In genomic region chr7:94687810-94688209, GRCh38 we compare ENCODE assay signal across 14 cellular contexts. TPM values are rescaled to one million over a fixed set of nuclear protein-coding genes. Genes with fewer than 3 reads are reported as not detected.
DNase-seq lines count a peak whose midpoint lies in the region; TF ChIP-seq lines count a peak whose summit lies in the region.
"Had no signal": no experiment of that assay in that cellular context is flagged by ENCODE, and none has a peak within 500 bp of the region (broad histone marks: within the 10 kb centered on the region; RNA-seq: fewer than 3 reads in every experiment).

No MANE protein-coding gene starts in this region.

- H3K27me3 Mint-ChIP-seq in activated naive CD4-positive, alpha-beta T cell treated with anti-CD3 and anti-CD28 coated beads, Interleukin-2, amount 10 ng/mL, durations not matched to agents 7 days and 5 days: no peaks in the 10 kb centered on the region

- no peaks in the 10 kb centered on the region for H3K9me3 Mint-ChIP-seq in activated naive CD4-positive, alpha-beta T cell treated with anti-CD3 and anti-CD28 coated beads, Interleukin-2, amount 10 ng/mL, durations not matched to agents 7 days and 5 days

- no peaks in the 10 kb centered on the region for H3K4me1 ChIP-seq in mesendoderm (ENCODE audit: control insufficient read depth, low read depth, low read length)
- H3K4me1 ChIP-seq in Karpas-422 (ENCODE audit: low read length): no peaks in the 10 kb centered on the region

- no peaks in the 10 kb centered on the region for H3K4me1 Mint-ChIP-seq in activated naive CD4-positive, alpha-beta T cell treated with anti-CD3 and anti-CD28 coated beads, Interleukin-2, amount 10 ng/mL, durations not matched to agents 7 days and 5 days
- H3K4me1 Mint-ChIP-seq: CD8-positive, alpha-beta memory T cell had no signal

- H3K9me3 ChIP-seq in Karpas-422 (ENCODE audit: low read length): no peaks in the 10 kb centered on the region

- H3K4me2 ChIP-seq in mesendoderm (ENCODE audit: low read length) (no peak overlapping the region), Karpas-422 (ENCODE audit: low read depth, low read length, poor library complexity, severe bottlenecking) (no peak overlapping the region)

- H4K5ac ChIP-seq in mesendoderm (ENCODE audit: low read length): no peak overlapping the region

- H3K56ac ChIP-seq in mesendoderm (ENCODE audit: low read length): no peak overlapping the region

- no peaks in the 10 kb centered on the region for H3K9me2 ChIP-seq in Karpas-422 (replicated peaks; ENCODE audit: insufficient read depth, low read length)

- no peak overlapping the region for H2AFZ ChIP-seq in Karpas-422 (ENCODE audit: low read length)

- H2BK120ac ChIP-seq in mesendoderm (ENCODE audit: low read depth, low read length): no peak overlapping the region

- H3K4me3 ChIP-seq in choroid plexus epithelial cell (ENCODE audit: low read depth, low read length) (no peak overlapping the region), mesendoderm (ENCODE audit: low read length) (no peak overlapping the region), Karpas-422 (ENCODE audit: low read length) (no peak overlapping the region)

- no peak overlapping the region for H3K9ac ChIP-seq in mesendoderm (ENCODE audit: low read length)
- no peak overlapping the region for H3K9ac ChIP-seq in Karpas-422 (ENCODE audit: low read length)

- H3K79me2 ChIP-seq in mesendoderm (ENCODE audit: control insufficient read depth, insufficient read depth, low read length): no peaks in the 10 kb centered on the region
- no peaks in the 10 kb centered on the region for H3K79me2 ChIP-seq in Karpas-422 (ENCODE audit: low read length)

- no peak overlapping the region for H4K8ac ChIP-seq in mesendoderm (ENCODE audit: low read depth, low read length)

- H2BK15ac ChIP-seq in mesendoderm (replicated peaks; ENCODE audit: low read depth): no peak overlapping the region

- no peaks in the 10 kb centered on the region for H3K36me3 Mint-ChIP-seq in activated naive CD4-positive, alpha-beta T cell treated with anti-CD3 and anti-CD28 coated beads, Interleukin-2, amount 10 ng/mL, durations not matched to agents 7 days and 5 days

- no peak overlapping the region for H2AK5ac ChIP-seq in mesendoderm (ENCODE audit: low read length)

- no peak for TF ChIP-seq CTCF in choroid plexus epithelial cell (conservative IDR thresholded peaks at IDR 0.05; ENCODE audit: low read depth, low read length)

- H3K4ac ChIP-seq in mesendoderm (ENCODE audit: low read depth, low read length): no peak overlapping the region

- H3K27ac Mint-ChIP-seq in activated naive CD4-positive, alpha-beta T cell treated with anti-CD3 and anti-CD28 coated beads, Interleukin-2, amount 10 ng/mL, durations not matched to agents 7 days and 5 days: no peak overlapping the region
- H3K27ac Mint-ChIP-seq: CD8-positive, alpha-beta memory T cell had no signal

- no peaks in the 10 kb centered on the region for H3K36me3 ChIP-seq in mesendoderm (ENCODE audit: control insufficient read depth, insufficient read depth, low read length)
- no peaks in the 10 kb centered on the region for H3K36me3 ChIP-seq in Karpas-422 (ENCODE audit: insufficient read depth, low read length)

- no peaks in the 10 kb centered on the region for H3K79me1 ChIP-seq in mesendoderm (ENCODE audit: low read length)

- H3K4me3 Mint-ChIP-seq in activated naive CD4-positive, alpha-beta T cell treated with anti-CD3 and anti-CD28 coated beads, Interleukin-2, amount 10 ng/mL, durations not matched to agents 7 days and 5 days: no peak overlapping the region
- H3K4me3 Mint-ChIP-seq: CD8-positive, alpha-beta memory T cell had no signal

- H3K27me3 ChIP-seq in mesendoderm (ENCODE audit: insufficient read depth, low read length, poor library complexity) (no peaks in the 10 kb centered on the region), Karpas-422 (ENCODE audit: low read length) (no peaks in the 10 kb centered on the region)

- H3K23ac ChIP-seq in mesendoderm (ENCODE audit: low read length): no peak overlapping the region

- H4K20me1 ChIP-seq in Karpas-422 (ENCODE audit: insufficient read depth, low read depth, low read length): no peaks in the 10 kb centered on the region

- no CpG with 5 or more reads among the region's 2 CpGs for WGBS in mesendoderm (ENCODE audit: extremely low coverage, insufficient coverage, low lambda C conversion rate)

- H2BK5ac ChIP-seq in mesendoderm (ENCODE audit: low read length): no peak overlapping the region

- H3K27ac ChIP-seq in mesendoderm (ENCODE audit: low read depth, low read length) (no peak overlapping the region), Karpas-422 (ENCODE audit: low read length) (no peak overlapping the region)

- DNase-seq in NCI-H226: peak; percentile 73
- DNase-seq in choroid plexus epithelial cell (ENCODE audit: low read depth): peak; percentile 60
- peak; percentile 19 for DNase-seq in mesendoderm
- no peak for DNase-seq in Karpas-422
- no peak for DNase-seq in activated naive CD4-positive, alpha-beta T cell treated with anti-CD3 and anti-CD28 coated beads, Interleukin-2, amount 10 ng/mL, durations not matched to agents 7 days and 5 days
- no peak for DNase-seq in cerebellar cortex (ENCODE audit: low spot score)
- DNase-seq in C1 segment of cervical spinal cord (lab: John Stamatoyannopoulos, UW): no peak
- DNase-seq: CD8-positive, alpha-beta memory T cell; DND-41; NCI-H1417; NCI-H1930; NCI-H2171 treated with DMSO at 0.1 percent for 48 hours; NCI-H510A treated with DMSO at 0.1 percent for 48 hours; SHP77 treated with DMSO at 0.1 percent for 48 hours had no signal

- H3K18ac ChIP-seq in mesendoderm (ENCODE audit: low read length): no peak overlapping the region

- CTCF ChIA-PET in activated naive CD4-positive, alpha-beta T cell treated with anti-CD3 and anti-CD28 coated beads, Interleukin-2, amount 10 ng/mL, durations not matched to agents 7 days and 5 days (lab: Charles Lee): no interaction called here

RNA-seq across cellular contexts. Expression of gene SGCE, which starts 31.9 kb away (rescaled TPM):
- polyA plus RNA-seq in mesendoderm (2013, experiment 1 of 2): 19.7 TPM
- polyA plus RNA-seq in mesendoderm (2013, experiment 2 of 2): 20.6 TPM
- 26.4 and 39.8 TPM in 2 replicates for total RNA-seq in Karpas-422 (2014; rRNA removed; shearing (Covaris generic); ENCODE audit: low replicate concordance)

Comparison
In these comparisons a context has a peak if more than half of its experiments do, and no peak if none do; other contexts are left out.
1. DNase-seq: peak in NCI-H226 (single experiment), choroid plexus epithelial cell (single experiment) and mesendoderm (single experiment); none in Karpas-422 (single experiment), activated naive CD4-positive, alpha-beta T cell treated with anti-CD3 and anti-CD28 coated beads, Interleukin-2, amount 10 ng/mL, durations not matched to agents 7 days and 5 days (single experiment), cerebellar cortex (single experiment) and C1 segment of cervical spinal cord (0 of 14).